19 cellular contexts compared by ENCODE assay signal in the genomic region with DNA sequence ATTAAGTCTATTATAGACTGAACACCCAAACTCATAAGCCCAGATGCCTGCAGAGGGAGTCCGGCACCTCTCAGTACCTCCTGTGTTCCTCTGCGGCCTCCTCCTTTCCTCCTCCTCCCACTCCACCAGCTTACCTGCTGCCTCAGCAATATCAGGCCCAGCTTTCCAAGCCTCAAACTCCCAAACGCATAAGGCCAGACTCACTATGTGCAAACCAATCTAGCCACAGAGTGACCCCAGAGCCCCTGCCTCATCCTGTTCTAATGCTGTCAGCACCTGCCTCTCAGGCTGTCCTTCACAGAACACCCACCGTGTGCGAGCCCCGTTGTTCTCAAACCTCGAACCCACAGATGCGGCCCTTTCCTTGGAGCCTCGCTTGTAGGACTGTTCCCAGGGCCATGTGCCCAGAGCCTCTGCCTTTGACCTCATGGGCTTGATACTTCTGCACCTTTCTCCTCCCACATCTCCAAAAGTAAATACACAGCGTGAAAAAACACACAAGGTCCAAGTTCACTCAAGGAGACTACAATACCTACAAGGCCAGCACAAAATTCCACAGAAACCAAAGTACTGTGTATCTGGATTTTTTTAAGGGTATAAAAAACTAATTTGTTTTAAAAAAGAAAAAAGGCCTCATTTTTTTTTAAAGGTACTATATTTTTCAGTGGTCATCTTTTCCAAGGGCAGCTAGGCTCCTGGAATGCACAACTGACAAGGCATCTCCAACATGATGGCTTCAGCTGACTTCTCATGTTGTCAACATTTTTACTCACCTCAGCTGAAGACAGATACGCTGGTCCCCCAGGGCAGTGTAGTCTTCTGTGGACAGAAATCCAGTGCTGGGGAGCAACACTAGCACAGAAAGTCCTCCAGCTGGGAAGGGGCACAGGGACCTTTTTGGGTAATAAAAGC. TPM values are rescaled to one million over a fixed set of nuclear protein-coding genes. Genes with fewer than 3 reads are reported as not detected.
DNase-seq lines count a peak whose midpoint lies in the region; ATAC-seq, FAIRE-seq and TF ChIP-seq lines count a peak whose summit lies in the region.
"Had no signal": no experiment of that assay in that cellular context is flagged by ENCODE, and none has a peak within 500 bp of the region (broad histone marks: within the 10 kb centered on the region; RNA-seq: fewer than 3 reads in every experiment).

No MANE protein-coding gene starts in this region.

- no peak for TF ChIP-seq POLR2A in prostate gland (IDR thresholded peaks at IDR 0.05)

- H3K9me3 ChIP-seq in prostate gland, result no peaks in the 10 kb centered on the region
- H3K9me3 ChIP-seq: BE2C, gastroesophageal sphincter, lower lobe of right lung had no signal

- 84% methylated on average over 11 of the region's 11 CpGs for WGBS in prostate gland

- no peaks in the 10 kb centered on the region for H3K36me3 ChIP-seq in prostate gland

- TF ChIP-seq CTCF in GM13976 (IDR thresholded peaks at IDR 0.05; ENCODE audit: borderline replicate concordance, control extremely low read depth, extremely low read depth, insufficient read depth, missing control alignments) (no peak), prostate gland (IDR thresholded peaks at IDR 0.05) (peak in 2 of 4 experiments; percentile 27 to 34), D721Med (IDR thresholded peaks at IDR 0.05; ENCODE audit: insufficient read depth, missing control alignments) (no peak)

- peak overlapping the region in 1 of 2 donors; percentile 22 for H3K27ac ChIP-seq in prostate gland
- H3K27ac ChIP-seq: gastroesophageal sphincter, lower lobe of right lung had no signal

- H3K9me3 Mint-ChIP-seq in immature natural killer cell, result peaks cover 0 to 2% (median 0%) of the 10 kb centered on the region in 6 donors
- H3K9me3 Mint-ChIP-seq: HFFc6; T-helper 1 cell treated with Interleukin-12 subunit alpha and Interleukin-12 subunit beta and Interleukin-4 antibody, amounts not matched to agents 30 μg/mL and 1 μg/mL, for 36 hours had no signal

- in situ Hi-C loops in GM13976 (cut with MboI; ENCODE audit: low sequenced_read_pairs, unreplicated experiment), result no loop called here

- H3K4me3 ChIP-seq in prostate gland, result no peak overlapping the region
- H3K4me3 ChIP-seq: gastroesophageal sphincter, lower lobe of right lung had no signal

- DNase-seq in GM13976 (ENCODE audit: low spot score), result peak; percentile 8
- peak; percentile 41 for DNase-seq in RPMI8226
- no peak for DNase-seq in immature natural killer cell
- peak; percentile 49 for DNase-seq in prostate gland (ENCODE audit: low spot score)
- DNase-seq in D721Med (ENCODE audit: insufficient read length, low spot score), result no peak
- no peak for DNase-seq in HK-2 (ENCODE audit: unreplicated experiment)
- DNase-seq: amygdala, BE2C, DMS53, HFFc6, lower lobe of right lung, naive B cell, NCI-H1092, retina had no signal

- H3K27ac Mint-ChIP-seq in immature natural killer cell, result peak overlapping the region in 5 of 6 donors; percentile 12 to 64 (median 50)
- H3K27ac Mint-ChIP-seq: HFFc6; T-helper 1 cell treated with Interleukin-12 subunit alpha and Interleukin-12 subunit beta and Interleukin-4 antibody, amounts not matched to agents 30 μg/mL and 1 μg/mL, for 36 hours had no signal

- H3K36me3 Mint-ChIP-seq in immature natural killer cell, result peaks cover 5 to 10% (median 8%) of the 10 kb centered on the region in 3 donors

- ATAC-seq in HG03469 (IDR thresholded peaks at IDR 0.05; ENCODE audit: unreplicated experiment), result no peak
- ATAC-seq: gastroesophageal sphincter, lower lobe of right lung, Right ventricle myocardium inferior had no signal

- no peak for FAIRE-seq in D721Med (lab: Jason Lieb, UNC)
- FAIRE-seq: endothelial cell of umbilical vein had no signal

- H3K4me3 Mint-ChIP-seq in immature natural killer cell, result no peak overlapping the region
- H3K4me3 Mint-ChIP-seq: HFFc6; naive B cell; T-helper 1 cell treated with Interleukin-12 subunit alpha and Interleukin-12 subunit beta and Interleukin-4 antibody, amounts not matched to agents 30 μg/mL and 1 μg/mL, for 36 hours had no signal

- peaks cover 7% of the 10 kb centered on the region for H3K4me1 ChIP-seq in prostate gland (replicated peaks)
- H3K4me1 ChIP-seq: BE2C had no signal

- intact Hi-C loops in prostate gland (cut with DNase I), result no loop called here

- H3K27me3 ChIP-seq in prostate gland (replicated peaks; ENCODE audit: insufficient read depth), result no peaks in the 10 kb centered on the region
- H3K27me3 ChIP-seq: BE2C, gastroesophageal sphincter had no signal

- peaks cover 20 to 42% of the 10 kb centered on the region in 2 donors for H3K4me1 Mint-ChIP-seq in immature natural killer cell

- H3K27me3 Mint-ChIP-seq in immature natural killer cell (ENCODE audit: low read depth in 3 of 3), result peaks cover 0 to 2% (median 0%) of the 10 kb centered on the region in 3 donors
- H3K27me3 Mint-ChIP-seq: naive B cell had no signal

RNA-seq across cellular contexts. Expression of gene ABHD12, which starts 52.3 kb away (rescaled TPM):
- polyA plus RNA-seq in immature natural killer cell, result 10 to 100 TPM; 41.8 to 77.8 (median 49.2) TPM
- total RNA-seq in prostate gland, result 10 to 100 TPM; 70.1 to 84.7 TPM

Comparison
In these comparisons a context has a peak if more than half of its experiments do, and no peak if none do; other contexts are left out.
1. DNase-seq: peak in GM13976 (single experiment), RPMI8226 (single experiment) and prostate gland (single experiment); none in immature natural killer cell (0 of 3), D721Med (single experiment) and HK-2 (single experiment).